ENCODE assay signal across 3 cellular contexts in the genomic region with DNA sequence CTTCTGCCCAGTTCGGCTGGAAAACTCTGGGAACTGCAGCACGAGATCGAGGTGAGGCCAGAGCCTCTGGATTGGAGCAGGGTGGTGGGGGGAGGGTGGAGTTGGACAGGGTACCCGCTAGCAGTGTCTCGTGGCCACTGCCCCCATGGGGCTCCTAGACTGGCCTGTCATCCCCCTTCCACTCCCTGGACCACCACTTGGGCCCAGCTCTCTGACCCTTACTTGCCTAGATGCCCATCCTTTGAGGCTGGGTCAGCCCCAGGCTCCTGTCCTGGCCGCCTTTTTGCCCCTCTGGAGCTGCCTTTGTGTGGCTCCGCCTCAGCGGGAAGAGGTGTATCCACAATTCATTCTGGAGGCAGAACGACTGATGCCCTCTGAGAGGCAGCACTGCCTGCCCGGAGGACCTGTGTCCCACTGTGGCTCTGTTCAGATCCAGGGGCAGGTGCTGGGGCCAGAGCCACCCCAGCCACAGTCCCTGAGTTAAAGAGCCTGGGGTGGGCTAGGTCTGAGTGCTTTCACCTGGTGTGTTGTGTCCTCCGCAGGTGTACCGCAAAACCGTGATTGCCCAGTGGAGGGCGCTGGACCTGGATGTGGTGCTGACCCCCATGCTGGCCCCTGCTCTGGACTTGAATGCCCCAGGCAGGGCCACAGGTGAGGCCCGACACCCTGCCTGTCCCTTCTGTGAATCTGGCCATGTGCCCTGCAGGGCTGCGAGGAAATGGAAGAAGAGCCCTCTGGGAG.
TF ChIP-seq lines count a peak whose summit lies in the region.

No MANE protein-coding gene starts in this region.

TF ChIP-seq in SK-N-SH, 30 proteins besides CTCF, POLR2A, EP300 and RAD21:
- TF ChIP-seq MEF2A (IDR thresholded peaks at IDR 0.05; ENCODE audit: borderline replicate concordance, low read depth): no peak
- no peak for TF ChIP-seq FOXM1 (IDR thresholded peaks at IDR 0.05; ENCODE audit: low read depth)
- TF ChIP-seq, protein P1, sequence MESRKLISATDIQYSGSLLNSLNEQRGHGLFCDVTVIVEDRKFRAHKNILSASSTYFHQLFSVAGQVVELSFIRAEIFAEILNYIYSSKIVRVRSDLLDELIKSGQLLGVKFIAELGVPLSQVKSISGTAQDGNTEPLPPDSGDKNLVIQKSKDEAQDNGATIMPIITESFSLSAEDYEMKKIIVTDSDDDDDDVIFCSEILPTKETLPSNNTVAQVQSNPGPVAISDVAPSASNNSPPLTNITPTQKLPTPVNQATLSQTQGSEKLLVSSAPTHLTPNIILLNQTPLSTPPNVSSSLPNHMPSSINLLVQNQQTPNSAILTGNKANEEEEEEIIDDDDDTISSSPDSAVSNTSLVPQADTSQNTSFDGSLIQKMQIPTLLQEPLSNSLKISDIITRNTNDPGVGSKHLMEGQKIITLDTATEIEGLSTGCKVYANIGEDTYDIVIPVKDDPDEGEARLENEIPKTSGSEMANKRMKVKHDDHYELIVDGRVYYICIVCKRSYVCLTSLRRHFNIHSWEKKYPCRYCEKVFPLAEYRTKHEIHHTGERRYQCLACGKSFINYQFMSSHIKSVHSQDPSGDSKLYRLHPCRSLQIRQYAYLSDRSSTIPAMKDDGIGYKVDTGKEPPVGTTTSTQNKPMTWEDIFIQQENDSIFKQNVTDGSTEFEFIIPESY (IDR thresholded peaks at IDR 0.05; ENCODE audit: borderline replicate concordance, low read depth): no peak
- TF ChIP-seq RFX5 (IDR thresholded peaks at IDR 0.05; ENCODE audit: low read length): no peak
- TF ChIP-seq RCOR1 (IDR thresholded peaks at IDR 0.05; ENCODE audit: low read length): no peak
- no peak for TF ChIP-seq EZH2phosphoT487 (IDR thresholded peaks at IDR 0.05; ENCODE audit: borderline replicate concordance, low read depth)
- TF ChIP-seq, protein P2, sequence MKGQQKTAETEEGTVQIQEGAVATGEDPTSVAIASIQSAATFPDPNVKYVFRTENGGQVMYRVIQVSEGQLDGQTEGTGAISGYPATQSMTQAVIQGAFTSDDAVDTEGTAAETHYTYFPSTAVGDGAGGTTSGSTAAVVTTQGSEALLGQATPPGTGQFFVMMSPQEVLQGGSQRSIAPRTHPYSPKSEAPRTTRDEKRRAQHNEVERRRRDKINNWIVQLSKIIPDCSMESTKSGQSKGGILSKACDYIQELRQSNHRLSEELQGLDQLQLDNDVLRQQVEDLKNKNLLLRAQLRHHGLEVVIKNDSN (IDR thresholded peaks at IDR 0.05; ENCODE audit: borderline replicate concordance, low read depth): no peak
- TF ChIP-seq CHD2 (IDR thresholded peaks at IDR 0.05; ENCODE audit: low read length, partially characterized antibody): no peak
- no peak for TF ChIP-seq FOXJ3 (CRISPR knock-in tag; IDR thresholded peaks at IDR 0.05)
- TF ChIP-seq, protein P3, sequence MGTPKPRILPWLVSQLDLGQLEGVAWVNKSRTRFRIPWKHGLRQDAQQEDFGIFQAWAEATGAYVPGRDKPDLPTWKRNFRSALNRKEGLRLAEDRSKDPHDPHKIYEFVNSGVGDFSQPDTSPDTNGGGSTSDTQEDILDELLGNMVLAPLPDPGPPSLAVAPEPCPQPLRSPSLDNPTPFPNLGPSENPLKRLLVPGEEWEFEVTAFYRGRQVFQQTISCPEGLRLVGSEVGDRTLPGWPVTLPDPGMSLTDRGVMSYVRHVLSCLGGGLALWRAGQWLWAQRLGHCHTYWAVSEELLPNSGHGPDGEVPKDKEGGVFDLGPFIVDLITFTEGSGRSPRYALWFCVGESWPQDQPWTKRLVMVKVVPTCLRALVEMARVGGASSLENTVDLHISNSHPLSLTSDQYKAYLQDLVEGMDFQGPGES (IDR thresholded peaks at IDR 0.05; ENCODE audit: low read depth, low read length): no peak
- no peak for TF ChIP-seq GABPA (IDR thresholded peaks at IDR 0.05; ENCODE audit: low read depth)
- TF ChIP-seq SMC3 (IDR thresholded peaks at IDR 0.05; ENCODE audit: low read depth, low read length): no peak
- no peak for TF ChIP-seq MXI1 (IDR thresholded peaks at IDR 0.05; ENCODE audit: low read depth, low read length)
- TF ChIP-seq TCF12 (IDR thresholded peaks at IDR 0.05): no peak
- TF ChIP-seq RXRA (IDR thresholded peaks at IDR 0.05; ENCODE audit: borderline replicate concordance, low read depth): no peak

TF ChIP-seq in SK-N-SH treated with all-trans-retinoic acid at 6 μM for 48 hours, 23 proteins besides CTCF, POLR2A, EP300 and RAD21:
- TF ChIP-seq RARB (CRISPR knock-in tag; IDR thresholded peaks at IDR 0.05) (no peak), PPARA (CRISPR knock-in tag; IDR thresholded peaks at IDR 0.05; ENCODE audit: borderline replicate concordance) (no peak), TCF4 (CRISPR knock-in tag; IDR thresholded peaks at IDR 0.05; ENCODE audit: borderline replicate concordance) (no peak), CSDC2 (CRISPR knock-in tag; IDR thresholded peaks at IDR 0.05) (no peak), ZNF565 (CRISPR knock-in tag; conservative IDR thresholded peaks at IDR 0.05; ENCODE audit: low read depth) (no peak), ZNF70 (CRISPR knock-in tag; IDR thresholded peaks at IDR 0.05) (no peak), TOX (CRISPR knock-in tag; IDR thresholded peaks at IDR 0.05; ENCODE audit: borderline replicate concordance) (no peak)
- TF ChIP-seq, protein P4, sequence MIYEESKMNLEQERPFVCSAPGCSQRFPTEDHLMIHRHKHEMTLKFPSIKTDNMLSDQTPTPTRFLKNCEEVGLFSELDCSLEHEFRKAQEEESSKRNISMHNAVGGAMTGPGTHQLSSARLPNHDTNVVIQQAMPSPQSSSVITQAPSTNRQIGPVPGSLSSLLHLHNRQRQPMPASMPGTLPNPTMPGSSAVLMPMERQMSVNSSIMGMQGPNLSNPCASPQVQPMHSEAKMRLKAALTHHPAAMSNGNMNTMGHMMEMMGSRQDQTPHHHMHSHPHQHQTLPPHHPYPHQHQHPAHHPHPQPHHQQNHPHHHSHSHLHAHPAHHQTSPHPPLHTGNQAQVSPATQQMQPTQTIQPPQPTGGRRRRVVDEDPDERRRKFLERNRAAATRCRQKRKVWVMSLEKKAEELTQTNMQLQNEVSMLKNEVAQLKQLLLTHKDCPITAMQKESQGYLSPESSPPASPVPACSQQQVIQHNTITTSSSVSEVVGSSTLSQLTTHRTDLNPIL (CRISPR knock-in tag; IDR thresholded peaks at IDR 0.05; ENCODE audit: low read depth): no peak

TF ChIP-seq in GM12878, 131 proteins besides CTCF, POLR2A, EP300 and RAD21:
- TF ChIP-seq, protein P5, sequence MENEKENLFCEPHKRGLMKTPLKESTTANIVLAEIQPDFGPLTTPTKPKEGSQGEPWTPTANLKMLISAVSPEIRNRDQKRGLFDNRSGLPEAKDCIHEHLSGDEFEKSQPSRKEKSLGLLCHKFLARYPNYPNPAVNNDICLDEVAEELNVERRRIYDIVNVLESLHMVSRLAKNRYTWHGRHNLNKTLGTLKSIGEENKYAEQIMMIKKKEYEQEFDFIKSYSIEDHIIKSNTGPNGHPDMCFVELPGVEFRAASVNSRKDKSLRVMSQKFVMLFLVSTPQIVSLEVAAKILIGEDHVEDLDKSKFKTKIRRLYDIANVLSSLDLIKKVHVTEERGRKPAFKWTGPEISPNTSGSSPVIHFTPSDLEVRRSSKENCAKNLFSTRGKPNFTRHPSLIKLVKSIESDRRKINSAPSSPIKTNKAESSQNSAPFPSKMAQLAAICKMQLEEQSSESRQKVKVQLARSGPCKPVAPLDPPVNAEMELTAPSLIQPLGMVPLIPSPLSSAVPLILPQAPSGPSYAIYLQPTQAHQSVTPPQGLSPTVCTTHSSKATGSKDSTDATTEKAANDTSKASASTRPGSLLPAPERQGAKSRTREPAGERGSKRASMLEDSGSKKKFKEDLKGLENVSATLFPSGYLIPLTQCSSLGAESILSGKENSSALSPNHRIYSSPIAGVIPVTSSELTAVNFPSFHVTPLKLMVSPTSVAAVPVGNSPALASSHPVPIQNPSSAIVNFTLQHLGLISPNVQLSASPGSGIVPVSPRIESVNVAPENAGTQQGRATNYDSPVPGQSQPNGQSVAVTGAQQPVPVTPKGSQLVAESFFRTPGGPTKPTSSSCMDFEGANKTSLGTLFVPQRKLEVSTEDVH (IDR thresholded peaks at IDR 0.05; ENCODE audit: low read depth, partially characterized antibody): no peak
- TF ChIP-seq MYB (IDR thresholded peaks at IDR 0.05; ENCODE audit: borderline replicate concordance, low read depth, low read length): no peak
- TF ChIP-seq TBL1XR1 (IDR thresholded peaks at IDR 0.05; ENCODE audit: low read depth, low read length): no peak
- no peak for TF ChIP-seq ZNF24 (IDR thresholded peaks at IDR 0.05)
- TF ChIP-seq HDAC6 (IDR thresholded peaks at IDR 0.05; ENCODE audit: unreplicated experiment): no peak
- TF ChIP-seq DPF2 (IDR thresholded peaks at IDR 0.05): no peak
- TF ChIP-seq, protein P6, sequence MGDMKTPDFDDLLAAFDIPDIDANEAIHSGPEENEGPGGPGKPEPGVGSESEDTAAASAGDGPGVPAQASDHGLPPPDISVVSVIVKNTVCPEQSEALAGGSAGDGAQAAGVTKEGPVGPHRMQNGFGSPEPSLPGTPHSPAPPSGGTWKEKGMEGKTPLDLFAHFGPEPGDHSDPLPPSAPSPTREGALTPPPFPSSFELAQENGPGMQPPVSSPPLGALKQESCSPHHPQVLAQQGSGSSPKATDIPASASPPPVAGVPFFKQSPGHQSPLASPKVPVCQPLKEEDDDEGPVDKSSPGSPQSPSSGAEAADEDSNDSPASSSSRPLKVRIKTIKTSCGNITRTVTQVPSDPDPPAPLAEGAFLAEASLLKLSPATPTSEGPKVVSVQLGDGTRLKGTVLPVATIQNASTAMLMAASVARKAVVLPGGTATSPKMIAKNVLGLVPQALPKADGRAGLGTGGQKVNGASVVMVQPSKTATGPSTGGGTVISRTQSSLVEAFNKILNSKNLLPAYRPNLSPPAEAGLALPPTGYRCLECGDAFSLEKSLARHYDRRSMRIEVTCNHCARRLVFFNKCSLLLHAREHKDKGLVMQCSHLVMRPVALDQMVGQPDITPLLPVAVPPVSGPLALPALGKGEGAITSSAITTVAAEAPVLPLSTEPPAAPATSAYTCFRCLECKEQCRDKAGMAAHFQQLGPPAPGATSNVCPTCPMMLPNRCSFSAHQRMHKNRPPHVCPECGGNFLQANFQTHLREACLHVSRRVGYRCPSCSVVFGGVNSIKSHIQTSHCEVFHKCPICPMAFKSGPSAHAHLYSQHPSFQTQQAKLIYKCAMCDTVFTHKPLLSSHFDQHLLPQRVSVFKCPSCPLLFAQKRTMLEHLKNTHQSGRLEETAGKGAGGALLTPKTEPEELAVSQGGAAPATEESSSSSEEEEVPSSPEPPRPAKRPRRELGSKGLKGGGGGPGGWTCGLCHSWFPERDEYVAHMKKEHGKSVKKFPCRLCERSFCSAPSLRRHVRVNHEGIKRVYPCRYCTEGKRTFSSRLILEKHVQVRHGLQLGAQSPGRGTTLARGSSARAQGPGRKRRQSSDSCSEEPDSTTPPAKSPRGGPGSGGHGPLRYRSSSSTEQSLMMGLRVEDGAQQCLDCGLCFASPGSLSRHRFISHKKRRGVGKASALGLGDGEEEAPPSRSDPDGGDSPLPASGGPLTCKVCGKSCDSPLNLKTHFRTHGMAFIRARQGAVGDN (IDR thresholded peaks at IDR 0.05): no peak
- no peak for TF ChIP-seq IKZF1 (conservative IDR thresholded peaks at IDR 0.05)
